Comparison of ENCODE assay signal across 25 cellular contexts in genomic region chr1:12140016-12140415, GRCh38. TPM values are rescaled to one million over a fixed set of nuclear protein-coding genes. Genes with fewer than 3 reads are reported as not detected.
A peak's percentile ranks its signal among the peaks of the same experiment; 100 is the strongest.
DNase-seq lines count a peak whose midpoint lies in the region; ATAC-seq and TF ChIP-seq lines count a peak whose summit lies in the region.
"Had no signal": no experiment of that assay in that cellular context is flagged by ENCODE, and none has a peak within 500 bp of the region (broad histone marks: within the 10 kb centered on the region; RNA-seq: fewer than 3 reads in every experiment).

No MANE protein-coding gene starts in this region.

- peaks cover 26% of the 10 kb centered on the region for H3K4me1 ChIP-seq in CD4-positive, CD25-positive, alpha-beta regulatory T cell (ENCODE audit: control insufficient read depth, insufficient read depth, low read length, poor library complexity, severe bottlenecking)
- H3K4me1 ChIP-seq in endodermal cell (ENCODE audit: control insufficient read depth, insufficient read depth, low read length) (no peaks in the 10 kb centered on the region), osteoblast (ENCODE audit: insufficient read depth, low read length) (peaks cover 19% of the 10 kb centered on the region), stomach (peaks cover 15 to 53% (median 27%) of the 10 kb centered on the region in 4 donors)
- H3K4me1 ChIP-seq: A549 had no signal

- H3K36me3 Mint-ChIP-seq in CD4-positive, CD25-positive, alpha-beta regulatory T cell: no peaks in the 10 kb centered on the region
- no peaks in the 10 kb centered on the region for H3K36me3 Mint-ChIP-seq in endodermal cell (ENCODE audit: low read depth)
- H3K36me3 Mint-ChIP-seq: CD8-positive, alpha-beta T cell had no signal

- intact Hi-C loops in stomach (cut with DNase I; ENCODE audit: low total_unique reads): no loop called here

- H3K27ac ChIP-seq in CD4-positive, CD25-positive, alpha-beta regulatory T cell (ENCODE audit: insufficient read depth, low read length, poor library complexity, severe bottlenecking): no peak overlapping the region
- no peak overlapping the region for H3K27ac ChIP-seq in endodermal cell (ENCODE audit: low read depth, low read length)
- no peak overlapping the region for H3K27ac ChIP-seq in osteoblast (ENCODE audit: low read depth, low read length)
- no peak overlapping the region for H3K27ac ChIP-seq in stomach
- H3K27ac ChIP-seq: A549, PC-9 had no signal

- H2AFZ ChIP-seq in osteoblast (ENCODE audit: low read length): no peak overlapping the region
- H2AFZ ChIP-seq: PC-9 had no signal

- no peak overlapping the region for H3K4me3 Mint-ChIP-seq in CD4-positive, CD25-positive, alpha-beta regulatory T cell
- no peak overlapping the region for H3K4me3 Mint-ChIP-seq in endodermal cell
- H3K4me3 Mint-ChIP-seq: CD8-positive, alpha-beta T cell had no signal

- H3K4me1 Mint-ChIP-seq in CD4-positive, CD25-positive, alpha-beta regulatory T cell: peaks cover 6 to 43% (median 25%) of the 10 kb centered on the region in 4 donors
- peaks cover 3% of the 10 kb centered on the region for H3K4me1 Mint-ChIP-seq in endodermal cell

- no peak overlapping the region for H3K9ac ChIP-seq in endodermal cell (ENCODE audit: extremely low read depth, low read length, poor library complexity, severe bottlenecking)

- TF ChIP-seq EP300 in stomach (IDR thresholded peaks at IDR 0.05): no peak

- no peak for TF ChIP-seq CTCF in AG10803 (conservative IDR thresholded peaks at IDR 0.05; ENCODE audit: low read length)
- TF ChIP-seq CTCF in endodermal cell (conservative IDR thresholded peaks at IDR 0.05): no peak
- no peak for TF ChIP-seq CTCF in osteoblast (IDR thresholded peaks at IDR 0.05; ENCODE audit: extremely low read depth, low read depth, low read length)
- no peak for TF ChIP-seq CTCF in stomach (IDR thresholded peaks at IDR 0.05)

- H3K27me3 ChIP-seq in CD4-positive, CD25-positive, alpha-beta regulatory T cell (ENCODE audit: control insufficient read depth, insufficient read depth, low read length): no peaks in the 10 kb centered on the region
- H3K27me3 ChIP-seq in endodermal cell (ENCODE audit: control insufficient read depth, insufficient read depth, low read length, poor library complexity, severe bottlenecking) (no peaks in the 10 kb centered on the region), osteoblast (ENCODE audit: insufficient read depth, low read length) (no peaks in the 10 kb centered on the region), stomach (no peaks in the 10 kb centered on the region)

- no peaks in the 10 kb centered on the region for H3K27me3 Mint-ChIP-seq in CD4-positive, CD25-positive, alpha-beta regulatory T cell
- no peaks in the 10 kb centered on the region for H3K27me3 Mint-ChIP-seq in endodermal cell (ENCODE audit: insufficient read depth)

- H3K4me3 ChIP-seq in AG10803 (ENCODE audit: low read length) (no peak overlapping the region), endodermal cell (ENCODE audit: low read length) (no peak overlapping the region), osteoblast (ENCODE audit: insufficient read depth, low read length) (no peak overlapping the region), stomach (no peak overlapping the region)
- no peak overlapping the region for H3K4me3 ChIP-seq in CD4-positive, CD25-positive, alpha-beta regulatory T cell (ENCODE audit: low read depth, low read length)
- H3K4me3 ChIP-seq: A549, GM12878, PC-9 had no signal

- DNase-seq in AG10803 (ENCODE audit: low read depth) (peak; percentile 15), endodermal cell (peak; percentile 37), osteoblast (ENCODE audit: insufficient read length, low spot score, missing footprints) (peak; percentile 18), AG08396 (ENCODE audit: low spot score) (no peak), stomach (no peak)
- DNase-seq in CD4-positive, CD25-positive, alpha-beta regulatory T cell: no peak
- DNase-seq: CD8-positive, alpha-beta T cell; DND-41; H7; KBM-7; MM.1S; NCI-H1048; NCI-H1417 treated with DMSO at 0.1 percent for 48 hours; NCI-H187; NCI-H2107; NCI-H2227 treated with DMSO at 0.1 percent for 48 hours; NCI-H510A; NCI-H748 treated with DMSO at 0.1 percent for 48 hours; PC-9; RPMI8226 had no signal

- no peak overlapping the region for H3K4me2 ChIP-seq in osteoblast (ENCODE audit: insufficient read depth, low read length)
- H3K4me2 ChIP-seq: A549, PC-9 had no signal

- H3K9me3 ChIP-seq in CD4-positive, CD25-positive, alpha-beta regulatory T cell (ENCODE audit: control insufficient read depth in 2 of 2, low read length in 2 of 2): no peaks in the 10 kb centered on the region
- no peaks in the 10 kb centered on the region for H3K9me3 ChIP-seq in endodermal cell (ENCODE audit: control insufficient read depth, low read length)
- no peaks in the 10 kb centered on the region for H3K9me3 ChIP-seq in osteoblast (ENCODE audit: low read depth, low read length)
- H3K9me3 ChIP-seq in stomach: no peaks in the 10 kb centered on the region
- H3K9me3 ChIP-seq: A549 had no signal

- 87% methylated on average over 4 of the region's 4 CpGs; no CpG with 5 or more reads in 1 of the 2 experiments for WGBS in endodermal cell (ENCODE audit: insufficient coverage in 1 of 2, insufficient read length in 1 of 2), 2 experiments
- 85 to 92% (median 89%) methylated on average over 4 of the region's 4 CpGs for WGBS in stomach, 5 donors

- ATAC-seq in CD4-positive, CD25-positive, alpha-beta regulatory T cell (ENCODE audit: low read depth in 2 of 2): no peak
- ATAC-seq in GM21381 (IDR thresholded peaks at IDR 0.05; ENCODE audit: unreplicated experiment): no peak
- no peak for ATAC-seq in HG02870 (IDR thresholded peaks at IDR 0.05; ENCODE audit: unreplicated experiment)
- ATAC-seq: A549; CD8-positive, alpha-beta T cell; GM12878; HepG2 had no signal

- H3K27ac Mint-ChIP-seq in CD4-positive, CD25-positive, alpha-beta regulatory T cell: peak overlapping the region; percentile 49 to 69 (median 66)
- no peak overlapping the region for H3K27ac Mint-ChIP-seq in endodermal cell
- H3K27ac Mint-ChIP-seq: CD8-positive, alpha-beta T cell had no signal

- H4K20me1 ChIP-seq in osteoblast (ENCODE audit: insufficient read depth, low read length): no peaks in the 10 kb centered on the region

- no peaks in the 10 kb centered on the region for H3K36me3 ChIP-seq in CD4-positive, CD25-positive, alpha-beta regulatory T cell (ENCODE audit: control insufficient read depth, insufficient read depth, low read length)
- no peaks in the 10 kb centered on the region for H3K36me3 ChIP-seq in endodermal cell (ENCODE audit: control insufficient read depth, insufficient read depth, low read length)
- H3K36me3 ChIP-seq in osteoblast (ENCODE audit: insufficient read depth, low read length): no peaks in the 10 kb centered on the region
- no peaks in the 10 kb centered on the region for H3K36me3 ChIP-seq in stomach

- H3K9me3 Mint-ChIP-seq in CD4-positive, CD25-positive, alpha-beta regulatory T cell: no peaks in the 10 kb centered on the region
- H3K9me3 Mint-ChIP-seq in endodermal cell: no peaks in the 10 kb centered on the region
- H3K9me3 Mint-ChIP-seq: CD8-positive, alpha-beta T cell had no signal

- no peak for TF ChIP-seq POLR2A in stomach (IDR thresholded peaks at IDR 0.05)

- H3K79me2 ChIP-seq in osteoblast (ENCODE audit: insufficient read depth, low read length): no peaks in the 10 kb centered on the region

RNA-seq across cellular contexts. Expression of gene TNFRSF1B, which starts 26.8 kb away (rescaled TPM):
- total RNA-seq in CD4-positive, CD25-positive, alpha-beta regulatory T cell: 252 TPM
- polyA plus RNA-seq in CD4-positive, CD25-positive, alpha-beta regulatory T cell: 100 to 1,000 TPM; 347 to 450 (median 421) TPM
- total RNA-seq in endodermal cell (under 1 TPM; 0.24 to 0.40 TPM), osteoblast (11.2 and 12.7 TPM in 2 replicates), stomach (10 to 100 TPM in 4 of 5 donors, 1 to 10 TPM in 1; 7.1 to 24.3 (median 14.9) TPM)
- 1.7 TPM for polyA plus RNA-seq in endodermal cell (2013, experiment 1 of 2)
- 0.95 TPM for polyA plus RNA-seq in endodermal cell (2013, experiment 2 of 2)
- polyA plus RNA-seq in stomach: 1 to 10 TPM; 5.4 to 8.4 (median 7.8) TPM

Comparison
In these comparisons a context has a peak if more than half of its experiments do, and no peak if none do; other contexts are left out.
1. DNase-seq: peak in AG10803 (single experiment), endodermal cell (single experiment) and osteoblast (single experiment); none in CD4-positive, CD25-positive, alpha-beta regulatory T cell (0 of 3), AG08396 (single experiment) and stomach (single experiment).